ENCODE assay signal across 9 cellular contexts in genomic region chr7:128166603-128167315, GRCh38.
DNase-seq lines count a peak whose midpoint lies in the region; ATAC-seq and TF ChIP-seq lines count a peak whose summit lies in the region.
"Had no signal": no experiment of that assay in that cellular context is flagged by ENCODE, and none has a peak within 500 bp of the region (broad histone marks: within the 10 kb centered on the region; RNA-seq: fewer than 3 reads in every experiment).

No MANE protein-coding gene starts in this region.

- no peak for TF ChIP-seq CTCF in HEK293 (tag by site-specific recombination; IDR thresholded peaks at IDR 0.05)

- POLR2A ChIA-PET in HEK293 (lab: Yijun Ruan, JAX) = no interaction called here

- H3K27me3 Mint-ChIP-seq in activated naive CD8-positive, alpha-beta T cell treated with anti-CD3 and anti-CD28 coated beads, Interleukin-2, amount 50 U/mL, for 24 hours = peaks cover 64% of the 10 kb centered on the region

- CTCF ChIA-PET in HEK293 (lab: Yijun Ruan, JAX) = interaction anchor here (0.6 kb wide), 1 partner anchor 38 kb away, joined by 3 read pairs; no protein-coding TSS in a partner anchor

- H3K4me1 Mint-ChIP-seq in activated naive CD8-positive, alpha-beta T cell treated with anti-CD3 and anti-CD28 coated beads, Interleukin-2, amount 50 U/mL, for 24 hours = peaks cover 18% of the 10 kb centered on the region
- H3K4me1 Mint-ChIP-seq in stimulated activated effector memory CD8-positive, alpha-beta T cell treated with anti-CD3 and anti-CD28 coated beads, Interleukin-12 subunit alpha, Interleukin-12 subunit beta, amount 100 ng/mL, for 72 hours = peaks cover 21% of the 10 kb centered on the region

- peak overlapping the region; percentile 65 for H3K4me3 Mint-ChIP-seq in activated naive CD8-positive, alpha-beta T cell treated with anti-CD3 and anti-CD28 coated beads, Interleukin-2, amount 50 U/mL, for 24 hours
- peak overlapping the region; percentile 63 for H3K4me3 Mint-ChIP-seq in stimulated activated effector memory CD8-positive, alpha-beta T cell treated with anti-CD3 and anti-CD28 coated beads, Interleukin-12 subunit alpha, Interleukin-12 subunit beta, amount 100 ng/mL, for 72 hours

- no peaks in the 10 kb centered on the region for H3K9me3 Mint-ChIP-seq in activated naive CD8-positive, alpha-beta T cell treated with anti-CD3 and anti-CD28 coated beads, Interleukin-2, amount 50 U/mL, for 24 hours
- H3K9me3 Mint-ChIP-seq in stimulated activated effector memory CD8-positive, alpha-beta T cell treated with anti-CD3 and anti-CD28 coated beads, Interleukin-12 subunit alpha, Interleukin-12 subunit beta, amount 100 ng/mL, for 72 hours = no peaks in the 10 kb centered on the region

- H3K9me3 ChIP-seq in HEK293 (ENCODE audit: control insufficient read depth, insufficient read depth, low read depth, low read length) = no peaks in the 10 kb centered on the region

- no peak for ATAC-seq in activated naive CD8-positive, alpha-beta T cell treated with anti-CD3 and anti-CD28 coated beads, Interleukin-2, amount 50 U/mL, for 24 hours
- ATAC-seq in stimulated activated effector memory CD8-positive, alpha-beta T cell treated with anti-CD3 and anti-CD28 coated beads, Interleukin-12 subunit alpha, Interleukin-12 subunit beta, amount 100 ng/mL, for 72 hours = no peak
- ATAC-seq in GM18907 (IDR thresholded peaks at IDR 0.05; ENCODE audit: unreplicated experiment) (no peak), GM21576 (IDR thresholded peaks at IDR 0.05; ENCODE audit: unreplicated experiment) (no peak), GM18517 (IDR thresholded peaks at IDR 0.05; ENCODE audit: unreplicated experiment) (no peak)
- ATAC-seq: HCT116 had no signal

- peak overlapping the region; percentile 56 for H3K4me3 ChIP-seq in HEK293 (ENCODE audit: low read depth, low read length)

- peak; percentile 62 for DNase-seq in AG20443 (ENCODE audit: low spot score)
- DNase-seq in activated naive CD8-positive, alpha-beta T cell treated with anti-CD3 and anti-CD28 coated beads, Interleukin-2, amount 50 U/mL, for 24 hours = no peak
- DNase-seq in iPS-NIHi7 (ENCODE audit: extremely low spot score) = peak; percentile 47
- peak in 1 of 2 donors; percentile 57 for DNase-seq in stimulated activated effector memory CD8-positive, alpha-beta T cell treated with anti-CD3 and anti-CD28 coated beads, Interleukin-12 subunit alpha, Interleukin-12 subunit beta, amount 100 ng/mL, for 72 hours (ENCODE audit: low spot score in 2 of 2)

- H3K4me1 ChIP-seq in HEK293 (ENCODE audit: control insufficient read depth, insufficient read depth, low read length) = peaks cover 3% of the 10 kb centered on the region; the same call in 1 of the 2 replicates

- no peaks in the 10 kb centered on the region for H3K36me3 ChIP-seq in HEK293 (ENCODE audit: control insufficient read depth in 2 of 2, insufficient read depth in 1 of 2, low read length in 2 of 2)

- no peak overlapping the region for H3K27ac Mint-ChIP-seq in activated naive CD8-positive, alpha-beta T cell treated with anti-CD3 and anti-CD28 coated beads, Interleukin-2, amount 50 U/mL, for 24 hours
- no peak overlapping the region for H3K27ac Mint-ChIP-seq in stimulated activated effector memory CD8-positive, alpha-beta T cell treated with anti-CD3 and anti-CD28 coated beads, Interleukin-12 subunit alpha, Interleukin-12 subunit beta, amount 100 ng/mL, for 72 hours

- no peaks in the 10 kb centered on the region for H3K36me3 Mint-ChIP-seq in activated naive CD8-positive, alpha-beta T cell treated with anti-CD3 and anti-CD28 coated beads, Interleukin-2, amount 50 U/mL, for 24 hours (ENCODE audit: low read depth)
- no peaks in the 10 kb centered on the region for H3K36me3 Mint-ChIP-seq in stimulated activated effector memory CD8-positive, alpha-beta T cell treated with anti-CD3 and anti-CD28 coated beads, Interleukin-12 subunit alpha, Interleukin-12 subunit beta, amount 100 ng/mL, for 72 hours

- H3K27ac ChIP-seq in HEK293 (ENCODE audit: extremely low read depth, low read depth, low read length) = peak overlapping the region; percentile 5; the same call in 1 of the 2 replicates

TF ChIP-seq in HEK293, 187 proteins besides CTCF, POLR2A, EP300 and RAD21 (continues in another document):
- TF ChIP-seq TSHZ1 (tag by site-specific recombination; IDR thresholded peaks at IDR 0.05; ENCODE audit: borderline replicate concordance) (no peak), KLF16 (tag by site-specific recombination; IDR thresholded peaks at IDR 0.05) (peak; percentile 26; the same call in 1 of the 2 replicates), KLF17 (tag by site-specific recombination; IDR thresholded peaks at IDR 0.05) (peak; percentile 71), ZNF335 (tag by site-specific recombination; conservative IDR thresholded peaks at IDR 0.05) (peak; percentile 90), SCRT1 (tag by site-specific recombination; IDR thresholded peaks at IDR 0.05; ENCODE audit: borderline replicate concordance) (peak; percentile 73), SP2 (tag by site-specific recombination; IDR thresholded peaks at IDR 0.05) (peak; percentile 46), ZNF529 (tag by site-specific recombination; IDR thresholded peaks at IDR 0.05; ENCODE audit: insufficient replicate concordance) (no peak), ZNF132 (tag by site-specific recombination; IDR thresholded peaks at IDR 0.05; ENCODE audit: borderline replicate concordance) (no peak), ZNF488 (tag by site-specific recombination; IDR thresholded peaks at IDR 0.05) (no peak), HOXD13 (CRISPR knock-in tag; IDR thresholded peaks at IDR 0.05; ENCODE audit: borderline replicate concordance) (no peak), ZNF600 (tag by site-specific recombination; IDR thresholded peaks at IDR 0.05) (peak; percentile 34; the same call in 1 of the 2 replicates), ZNF777 (tag by site-specific recombination; IDR thresholded peaks at IDR 0.05; ENCODE audit: borderline replicate concordance) (peak; percentile 74), GLIS1 (tag by site-specific recombination; IDR thresholded peaks at IDR 0.05) (peak; percentile 50), ZNF184 (tag by site-specific recombination; IDR thresholded peaks at IDR 0.05) (no peak), ZSCAN23 (tag by site-specific recombination; IDR thresholded peaks at IDR 0.05) (no peak), HOXA7 (CRISPR knock-in tag; IDR thresholded peaks at IDR 0.05; ENCODE audit: borderline replicate concordance) (no peak)
